In genomic region chr1:43129334-43129733, GRCh38 we compare ENCODE assay signal across 30 cellular contexts. TPM values are rescaled to one million over a fixed set of nuclear protein-coding genes. Genes with fewer than 3 reads are reported as not detected.
"Had no signal": no experiment of that assay in that cellular context is flagged by ENCODE, and none has a peak within 500 bp of the region (broad histone marks: within the 10 kb centered on the region; RNA-seq: fewer than 3 reads in every experiment).

No MANE protein-coding gene starts in this region.

- H3K36me3 Mint-ChIP-seq: activated naive CD8-positive, alpha-beta T cell had no signal

- DNase-seq: activated CD4-positive, alpha-beta memory T cell treated with anti-CD3 and anti-CD28 coated beads, Interleukin-2, amount 10 ng/mL, durations not matched to agents 7 days and 5 days; activated CD4-positive, alpha-beta T cell treated with anti-CD3 and anti-CD28 coated beads for 1 hour; activated CD4-positive, alpha-beta T cell treated with anti-CD3 and anti-CD28 coated beads for 4 hours; activated CD4-positive, alpha-beta T cell treated with anti-CD3 and anti-CD28 coated beads, Interleukin-2, amount 10 ng/mL, durations not matched to agents 7 days and 5 days; activated CD4-positive, alpha-beta T cell treated with anti-CD3 and anti-CD28 coated beads, Interleukin-2, amount 50 U/mL, for 4 hours; activated CD8-positive, alpha-beta memory T cell treated with anti-CD3 and anti-CD28 coated beads, Interleukin-2, amount 50 U/mL, for 48 hours; activated gamma-delta T cell; activated naive CD4-positive, alpha-beta T cell; activated naive CD4-positive, alpha-beta T cell treated with anti-CD3 and anti-CD28 coated beads, Interleukin-2, amount 50 U/mL, for 16 hours; activated T-cell treated with anti-CD3 and anti-CD28 coated beads for 4 hours; activated T-cell treated with anti-CD3 and anti-CD28 coated beads, Interleukin-2, amount 50 U/mL, for 24 hours; activated T-cell treated with anti-CD3 and anti-CD28 coated beads, Interleukin-2, amount 50 U/mL, for 72 hours; amniotic stem cell; anterior cingulate cortex; brain microvascular endothelial cell; dorsolateral prefrontal cortex; effector memory CD4-positive, alpha-beta T cell; endodermal cell; foreskin keratinocyte; gastrocnemius medialis; glutamatergic neuron; heart left ventricle; T-helper 2 cell had no signal

- H3K4me3 ChIP-seq: coronary artery, dorsolateral prefrontal cortex, gastrocnemius medialis, heart left ventricle had no signal

- H3K36me3 ChIP-seq: brain microvascular endothelial cell, gastrocnemius medialis, heart left ventricle had no signal

- H3K9me3 Mint-ChIP-seq: activated CD4-positive, alpha-beta memory T cell treated with anti-CD3 and anti-CD28 coated beads, Interleukin-2, amount 10 ng/mL, durations not matched to agents 7 days and 5 days; activated CD4-positive, alpha-beta T cell treated with anti-CD3 and anti-CD28 coated beads, Interleukin-2, amount 10 ng/mL, durations not matched to agents 7 days and 5 days; activated T-cell treated with anti-CD3 and anti-CD28 coated beads, Interleukin-2, amount 50 U/mL, for 24 hours; activated T-cell treated with anti-CD3 and anti-CD28 coated beads, Interleukin-2, amount 50 U/mL, for 72 hours; central memory CD8-positive, alpha-beta T cell; dendritic cell treated with granulocyte-macrophage colony-stimulating factor and Interleukin-4, amounts not matched to agents 40 ng/mL and 50 ng/mL, for 4 days had no signal

- H3K4me3 Mint-ChIP-seq: activated CD4-positive, alpha-beta memory T cell treated with anti-CD3 and anti-CD28 coated beads, Interleukin-2, amount 10 ng/mL, durations not matched to agents 7 days and 5 days; activated CD4-positive, alpha-beta T cell treated with anti-CD3 and anti-CD28 coated beads, Interleukin-2, amount 10 ng/mL, durations not matched to agents 7 days and 5 days; activated naive CD8-positive, alpha-beta T cell; activated T-cell treated with anti-CD3 and anti-CD28 coated beads, Interleukin-2, amount 50 U/mL, for 24 hours; activated T-cell treated with anti-CD3 and anti-CD28 coated beads, Interleukin-2, amount 50 U/mL, for 72 hours; central memory CD8-positive, alpha-beta T cell; dendritic cell treated with granulocyte-macrophage colony-stimulating factor and Interleukin-4, amounts not matched to agents 40 ng/mL and 50 ng/mL, for 4 days; endodermal cell; WTC11 had no signal

- H3K27ac ChIP-seq: brain microvascular endothelial cell, coronary artery, dorsolateral prefrontal cortex, foreskin keratinocyte, gastrocnemius medialis, heart left ventricle had no signal

- H3K4me1 ChIP-seq: gastrocnemius medialis, heart left ventricle had no signal

- H3K9me3 ChIP-seq: gastrocnemius medialis had no signal

- H3K27me3 ChIP-seq: brain microvascular endothelial cell, foreskin keratinocyte had no signal

- H3K27ac Mint-ChIP-seq: activated CD4-positive, alpha-beta memory T cell treated with anti-CD3 and anti-CD28 coated beads, Interleukin-2, amount 10 ng/mL, durations not matched to agents 7 days and 5 days; activated CD4-positive, alpha-beta T cell treated with anti-CD3 and anti-CD28 coated beads, Interleukin-2, amount 10 ng/mL, durations not matched to agents 7 days and 5 days; activated naive CD8-positive, alpha-beta T cell; activated T-cell treated with anti-CD3 and anti-CD28 coated beads, Interleukin-2, amount 50 U/mL, for 24 hours; activated T-cell treated with anti-CD3 and anti-CD28 coated beads, Interleukin-2, amount 50 U/mL, for 72 hours; dendritic cell treated with granulocyte-macrophage colony-stimulating factor and Interleukin-4, amounts not matched to agents 40 ng/mL and 50 ng/mL, for 4 days; endodermal cell; WTC11 had no signal

- H3K4me1 Mint-ChIP-seq: activated CD4-positive, alpha-beta memory T cell treated with anti-CD3 and anti-CD28 coated beads, Interleukin-2, amount 10 ng/mL, durations not matched to agents 7 days and 5 days; activated CD4-positive, alpha-beta T cell treated with anti-CD3 and anti-CD28 coated beads, Interleukin-2, amount 10 ng/mL, durations not matched to agents 7 days and 5 days; central memory CD8-positive, alpha-beta T cell had no signal

- ATAC-seq: activated T-cell treated with anti-CD3 and anti-CD28 coated beads, Interleukin-2, amount 50 U/mL, for 72 hours; esophagus mucosa; foreskin keratinocyte; gastrocnemius medialis; heart left ventricle; WTC11 had no signal

RNA-seq across cellular contexts. Expression of gene CFAP57, which starts 42.8 kb away (rescaled TPM):
- total RNA-seq: activated CD4-positive, alpha-beta T cell treated with anti-CD3 and anti-CD28 coated beads, Interleukin-2, amount 10 ng/mL, durations not matched to agents 7 days and 5 days; bronchial epithelial cell had no signal
